Comparison of ENCODE assay signal across 12 cellular contexts in genomic region chr2:160299540-160299939, GRCh38.
DNase-seq lines count a peak whose midpoint lies in the region; ATAC-seq, FAIRE-seq and TF ChIP-seq lines count a peak whose summit lies in the region.
"Had no signal": no experiment of that assay in that cellular context is flagged by ENCODE, and none has a peak within 500 bp of the region (broad histone marks: within the 10 kb centered on the region; RNA-seq: fewer than 3 reads in every experiment).

No MANE protein-coding gene starts in this region.

- H3K4me1 ChIP-seq in GM23248 (ENCODE audit: insufficient read depth): peaks cover 78% of the 10 kb centered on the region

- in situ Hi-C loops in GM23248 (cut with MboI): no loop called here

- H3K9me3 ChIP-seq in GM23248 (ENCODE audit: low read depth): no peaks in the 10 kb centered on the region

- H3K9ac ChIP-seq in GM23248: no peak overlapping the region

- ATAC-seq in activated T-helper 17 cell treated with anti-CD3 and anti-CD28 coated beads, Interleukin-2, amount 50 U/mL, for 72 hours (replicated peaks): peak; percentile 65
- ATAC-seq in left lobe of liver (peak; percentile 29), GM21515 (IDR thresholded peaks at IDR 0.05; ENCODE audit: unreplicated experiment) (no peak)

- no peaks in the 10 kb centered on the region for H3K27me3 ChIP-seq in GM23248 (replicated peaks; ENCODE audit: insufficient read depth)

- no peak for FAIRE-seq in GM12892 (lab: Jason Lieb, UNC)

- H2AFZ ChIP-seq in GM23248: no peak overlapping the region

- 49 to 54% methylated on average over 3 of the region's 3 CpGs for WGBS in GM23248 (ENCODE audit: low coverage in 1 of 2, low lambda C conversion rate in 2 of 2, missing lambda C conversion rate in 2 of 2), 2 experiments

- peak overlapping the region; percentile 98 for H3K27ac ChIP-seq in GM23248
- H3K27ac ChIP-seq: RWPE1 had no signal

- peak overlapping the region; percentile 50 for H3K4me3 Mint-ChIP-seq in activated T-helper 17 cell treated with anti-CD3 and anti-CD28 coated beads, Interleukin-2, amount 50 U/mL, for 72 hours
- H3K4me3 Mint-ChIP-seq: nephron progenitor cell had no signal

- peaks cover 66% of the 10 kb centered on the region for H3K36me3 ChIP-seq in GM23248 (ENCODE audit: low read depth)

- H3K4me2 ChIP-seq in GM23248 (ENCODE audit: unreplicated experiment): peak overlapping the region; percentile 6

- DNase-seq in CD1c-positive myeloid dendritic cell (ENCODE audit: extremely low spot score) (peak; percentile 53), GM23248 (peak; percentile 49), left lobe of liver (ENCODE audit: low spot score) (no peak), GM12892 (ENCODE audit: insufficient read length) (no peak), NCI-H524 (lab: John Stamatoyannopoulos, UW) (no peak)
- DNase-seq: DMS153, MM.1S, NCI-H345, nephron progenitor cell had no signal

- peaks cover 3% of the 10 kb centered on the region for H3K9me3 Mint-ChIP-seq in activated T-helper 17 cell treated with anti-CD3 and anti-CD28 coated beads, Interleukin-2, amount 50 U/mL, for 72 hours
- H3K9me3 Mint-ChIP-seq: nephron progenitor cell had no signal

- no peaks in the 10 kb centered on the region for H3K9me2 ChIP-seq in GM23248 (ENCODE audit: insufficient read depth)

- H3F3A ChIP-seq in GM23248 (ENCODE audit: insufficient read depth): peaks cover 96% of the 10 kb centered on the region

- H3K79me2 ChIP-seq in GM23248 (ENCODE audit: insufficient read depth): peaks cover 97% of the 10 kb centered on the region

- H3K27ac Mint-ChIP-seq in activated T-helper 17 cell treated with anti-CD3 and anti-CD28 coated beads, Interleukin-2, amount 50 U/mL, for 72 hours: peak overlapping the region; percentile 45
- H3K27ac Mint-ChIP-seq: nephron progenitor cell had no signal

- TF ChIP-seq POLR2A in GM12892 (IDR thresholded peaks at IDR 0.05; ENCODE audit: low read depth, low read length): no peak

- H4K20me1 ChIP-seq in GM23248 (ENCODE audit: insufficient read depth): no peaks in the 10 kb centered on the region

- H3K4me3 ChIP-seq in GM23248: 0 out of 2 replicates have a peak overlapping the region, but pooled peaks have one; percentile 2

- H3K27me3 Mint-ChIP-seq in activated T-helper 17 cell treated with anti-CD3 and anti-CD28 coated beads, Interleukin-2, amount 50 U/mL, for 72 hours: no peaks in the 10 kb centered on the region

- peaks cover 74% of the 10 kb centered on the region for H3K36me3 Mint-ChIP-seq in activated T-helper 17 cell treated with anti-CD3 and anti-CD28 coated beads, Interleukin-2, amount 50 U/mL, for 72 hours (ENCODE audit: low read depth)

- H3K4me1 Mint-ChIP-seq in activated T-helper 17 cell treated with anti-CD3 and anti-CD28 coated beads, Interleukin-2, amount 50 U/mL, for 72 hours: peaks cover 69% of the 10 kb centered on the region

Comparison
In these comparisons a context has a peak if more than half of its experiments do, and no peak if none do; other contexts are left out.
1. DNase-seq: peak in CD1c-positive myeloid dendritic cell (single experiment) and GM23248 (single experiment); none in left lobe of liver (single experiment), GM12892 (single experiment) and NCI-H524 (0 of 2).